17 cellular contexts compared by ENCODE assay signal in the genomic region with DNA sequence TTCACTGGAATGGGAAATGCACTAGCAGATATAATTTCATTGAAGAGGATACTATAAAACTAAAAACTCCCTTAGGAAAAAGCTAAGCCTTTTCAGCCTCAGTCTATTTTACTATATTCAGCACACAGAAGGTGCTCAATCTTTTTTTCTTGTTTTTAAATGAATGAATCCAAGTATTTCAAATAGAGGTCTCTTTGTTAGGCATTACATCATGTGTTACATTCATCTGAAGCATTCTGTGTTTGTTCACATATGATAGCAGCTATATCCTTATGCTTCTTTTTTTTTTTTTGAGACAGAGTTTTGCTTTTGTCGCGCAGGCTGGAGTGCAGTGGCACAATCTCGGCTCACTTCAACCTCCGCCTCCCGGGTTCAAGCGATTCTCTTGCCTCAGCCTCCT.
DNase-seq lines count a peak whose midpoint lies in the region; ATAC-seq and TF ChIP-seq lines count a peak whose summit lies in the region.
"Had no signal": no experiment of that assay in that cellular context is flagged by ENCODE, and none has a peak within 500 bp of the region (broad histone marks: within the 10 kb centered on the region; RNA-seq: fewer than 3 reads in every experiment).

No MANE protein-coding gene starts in this region.

- in situ Hi-C loops in SK-MEL-5 (cut with HindIII; ENCODE audit: low pct_unique_long_range_greater_than_20kb, low sequenced_read_pairs): no loop called here
- in situ Hi-C loops in gastrocnemius medialis (cut with MboI; ENCODE audit: low sequenced_read_pairs in 4 of 4): no loop called here

- TF ChIP-seq CTCF in gastrocnemius medialis (IDR thresholded peaks at IDR 0.05 in 4 of 5, conservative IDR thresholded peaks at IDR 0.05 in 1 of 5): no peak
- no peak for TF ChIP-seq CTCF in coronary artery (IDR thresholded peaks at IDR 0.05)

- H3K27me3 ChIP-seq in gastrocnemius medialis: no peaks in the 10 kb centered on the region

- no peaks in the 10 kb centered on the region for H3K9me3 ChIP-seq in gastrocnemius medialis

- no peak for ATAC-seq in gastrocnemius medialis
- no peak for ATAC-seq in HG02588 (IDR thresholded peaks at IDR 0.05; ENCODE audit: unreplicated experiment)
- no peak for ATAC-seq in HG02759 (IDR thresholded peaks at IDR 0.05; ENCODE audit: unreplicated experiment)
- ATAC-seq: HCT116 had no signal

- no peak for TF ChIP-seq POLR2A in gastrocnemius medialis (IDR thresholded peaks at IDR 0.05)

- intact Hi-C loops in gastrocnemius medialis (cut with DNase I; ENCODE audit: low total_unique reads): no loop called here

- H3K36me3 ChIP-seq in gastrocnemius medialis: no peaks in the 10 kb centered on the region

- no peak overlapping the region for H3K4me3 ChIP-seq in gastrocnemius medialis
- H3K4me3 ChIP-seq in coronary artery: no peak overlapping the region

- H3K4me1 ChIP-seq in gastrocnemius medialis: peaks cover 17 to 37% of the 10 kb centered on the region in 2 donors

- peak overlapping the region; percentile 86 to 89 (median 88) for H3K27ac ChIP-seq in gastrocnemius medialis
- H3K27ac ChIP-seq in coronary artery: no peak overlapping the region
- H3K27ac ChIP-seq: C4-2B had no signal

- DNase-seq in SK-MEL-5 (ENCODE audit: low read depth, low spot score) (peak; percentile 82), inferior parietal cortex (ENCODE audit: extremely low spot score) (peak; percentile 30), gastrocnemius medialis (no peak), DMS53 treated with DMSO at 0.1 percent for 48 hours (lab: John Stamatoyannopoulos, UW; ENCODE audit: unreplicated experiment) (no peak), coronary artery (ENCODE audit: low spot score) (no peak)
- DNase-seq: AML-193; CD4-positive, alpha-beta T cell; DMS153; DMS79 treated with DMSO at 0.1 percent for 48 hours; GF-D8; GOT3; H7; HFFc6 had no signal

Comparison
In these comparisons a context has a peak if more than half of its experiments do, and no peak if none do; other contexts are left out.
1. DNase-seq: peak in SK-MEL-5 (single experiment) and inferior parietal cortex (single experiment); none in gastrocnemius medialis (0 of 2), DMS53 treated with DMSO at 0.1 percent for 48 hours (single experiment) and coronary artery (single experiment).
2. H3K27ac ChIP-seq: peak in gastrocnemius medialis (4 of 4); none in coronary artery (0 of 2).